Comparison of ENCODE assay signal across 1 cellular context in the genomic region with DNA sequence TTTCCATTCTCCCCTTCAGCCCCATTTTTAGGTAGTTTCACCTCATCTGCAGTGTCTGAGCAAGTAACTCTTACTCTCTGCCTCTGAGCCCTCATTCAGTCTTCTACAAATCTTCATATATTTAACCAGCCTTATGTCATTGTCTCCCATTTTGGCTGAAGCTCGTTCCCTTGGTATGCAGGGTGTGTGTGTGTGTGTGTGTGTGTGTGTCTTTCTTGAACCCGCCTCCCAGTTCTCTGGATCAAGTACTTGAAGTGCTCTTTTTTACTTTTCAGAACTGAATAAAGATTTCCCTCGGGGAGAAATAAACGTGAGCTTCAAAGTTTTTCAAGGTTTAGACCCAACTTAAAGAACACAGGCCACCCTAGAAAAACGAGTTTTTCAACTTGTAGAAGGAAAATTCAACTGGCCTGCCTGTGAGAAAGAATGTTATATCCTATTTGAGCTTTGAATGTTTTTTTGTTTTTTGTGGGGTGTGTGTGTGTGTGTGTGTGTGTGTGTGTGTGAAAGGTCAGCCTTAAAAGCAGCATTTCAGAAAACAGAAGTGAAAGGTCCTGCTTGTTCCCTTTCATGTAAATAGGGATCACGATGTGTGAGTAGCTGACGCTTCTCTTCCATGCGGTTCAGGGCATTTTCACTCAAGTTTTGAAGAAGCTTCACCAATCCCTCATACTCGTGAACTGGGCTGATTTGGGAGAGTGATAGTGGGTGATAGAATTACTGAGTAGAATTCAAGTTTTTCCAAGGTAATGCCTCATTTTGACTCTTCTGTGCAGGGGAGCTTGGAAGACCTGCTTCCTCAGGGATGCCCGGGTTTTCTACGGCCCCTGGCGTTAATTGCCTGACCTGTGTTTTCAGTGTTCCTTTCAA.
TF ChIP-seq lines count a peak whose summit lies in the region.

No MANE protein-coding gene starts in this region.

TF ChIP-seq in GM12878, 131 proteins besides CTCF, POLR2A, EP300 and RAD21 (continued from another document and continues in another):
- no peak for TF ChIP-seq ELK1 (IDR thresholded peaks at IDR 0.05; ENCODE audit: low read depth, low read length)
- peak; percentile 32; the same call in 1 of the 2 replicates for TF ChIP-seq CREM (IDR thresholded peaks at IDR 0.05; ENCODE audit: low read depth)
- 0 out of 2 replicates have a peak, but pooled peaks have one; percentile 63 for TF ChIP-seq RCOR1 (conservative IDR thresholded peaks at IDR 0.05; ENCODE audit: low read depth, low read length)
- TF ChIP-seq EGR1 (IDR thresholded peaks at IDR 0.05; ENCODE audit: borderline replicate concordance in 1 of 2, low read depth in 2 of 2, low read length in 2 of 2): no peak
- TF ChIP-seq SUPT20H (IDR thresholded peaks at IDR 0.05; ENCODE audit: borderline replicate concordance, control insufficient read depth, low read depth, low read length): no peak
- TF ChIP-seq ZBTB4 (CRISPR knock-in tag; IDR thresholded peaks at IDR 0.05): no peak
- no peak for TF ChIP-seq E2F4 (IDR thresholded peaks at IDR 0.05; ENCODE audit: low read depth, low read length)
- TF ChIP-seq, protein P1, sequence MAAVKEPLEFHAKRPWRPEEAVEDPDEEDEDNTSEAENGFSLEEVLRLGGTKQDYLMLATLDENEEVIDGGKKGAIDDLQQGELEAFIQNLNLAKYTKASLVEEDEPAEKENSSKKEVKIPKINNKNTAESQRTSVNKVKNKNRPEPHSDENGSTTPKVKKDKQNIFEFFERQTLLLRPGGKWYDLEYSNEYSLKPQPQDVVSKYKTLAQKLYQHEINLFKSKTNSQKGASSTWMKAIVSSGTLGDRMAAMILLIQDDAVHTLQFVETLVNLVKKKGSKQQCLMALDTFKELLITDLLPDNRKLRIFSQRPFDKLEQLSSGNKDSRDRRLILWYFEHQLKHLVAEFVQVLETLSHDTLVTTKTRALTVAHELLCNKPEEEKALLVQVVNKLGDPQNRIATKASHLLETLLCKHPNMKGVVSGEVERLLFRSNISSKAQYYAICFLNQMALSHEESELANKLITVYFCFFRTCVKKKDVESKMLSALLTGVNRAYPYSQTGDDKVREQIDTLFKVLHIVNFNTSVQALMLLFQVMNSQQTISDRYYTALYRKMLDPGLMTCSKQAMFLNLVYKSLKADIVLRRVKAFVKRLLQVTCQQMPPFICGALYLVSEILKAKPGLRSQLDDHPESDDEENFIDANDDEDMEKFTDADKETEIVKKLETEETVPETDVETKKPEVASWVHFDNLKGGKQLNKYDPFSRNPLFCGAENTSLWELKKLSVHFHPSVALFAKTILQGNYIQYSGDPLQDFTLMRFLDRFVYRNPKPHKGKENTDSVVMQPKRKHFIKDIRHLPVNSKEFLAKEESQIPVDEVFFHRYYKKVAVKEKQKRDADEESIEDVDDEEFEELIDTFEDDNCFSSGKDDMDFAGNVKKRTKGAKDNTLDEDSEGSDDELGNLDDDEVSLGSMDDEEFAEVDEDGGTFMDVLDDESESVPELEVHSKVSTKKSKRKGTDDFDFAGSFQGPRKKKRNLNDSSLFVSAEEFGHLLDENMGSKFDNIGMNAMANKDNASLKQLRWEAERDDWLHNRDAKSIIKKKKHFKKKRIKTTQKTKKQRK (IDR thresholded peaks at IDR 0.05; ENCODE audit: low read depth, low read length): no peak
- peak; percentile 72; the same call in 1 of the 2 replicates for TF ChIP-seq MXI1 (IDR thresholded peaks at IDR 0.05; ENCODE audit: low read depth, low read length)
- TF ChIP-seq POLR2AphosphoS5 (IDR thresholded peaks at IDR 0.05; ENCODE audit: low read length): peak; percentile 12; the same call in 1 of the 2 replicates
- TF ChIP-seq FOXM1 (IDR thresholded peaks at IDR 0.05; ENCODE audit: low read depth, low read length): no peak
- peak; percentile 55; the same call in 1 of the 2 replicates for TF ChIP-seq TCF7 (IDR thresholded peaks at IDR 0.05; ENCODE audit: borderline replicate concordance)
- TF ChIP-seq IRF4 (IDR thresholded peaks at IDR 0.05; ENCODE audit: low read depth, low read length): peak; percentile 85
- peak; percentile 82 for TF ChIP-seq MLLT1 (IDR thresholded peaks at IDR 0.05)
- TF ChIP-seq BACH1 (IDR thresholded peaks at IDR 0.05; ENCODE audit: borderline replicate concordance): peak; percentile 69; the same call in 1 of the 2 replicates
- TF ChIP-seq TARDBP (IDR thresholded peaks at IDR 0.05; ENCODE audit: borderline replicate concordance): no peak
- no peak for TF ChIP-seq NFXL1 (IDR thresholded peaks at IDR 0.05; ENCODE audit: borderline replicate concordance)
- peak; percentile 83 for TF ChIP-seq NR2C1 (IDR thresholded peaks at IDR 0.05)
- no peak for TF ChIP-seq CEBPB (IDR thresholded peaks at IDR 0.05; ENCODE audit: borderline replicate concordance in 1 of 2, low read depth in 2 of 2, low read length in 2 of 2)
- TF ChIP-seq JUNB (IDR thresholded peaks at IDR 0.05): peak; percentile 47
- peak; percentile 95 for TF ChIP-seq RELB (IDR thresholded peaks at IDR 0.05; ENCODE audit: low read depth)
- no peak for TF ChIP-seq MAX (IDR thresholded peaks at IDR 0.05; ENCODE audit: low read depth, low read length)
- peak; percentile 90 for TF ChIP-seq SPI1 (IDR thresholded peaks at IDR 0.05; ENCODE audit: borderline replicate concordance, insufficient read depth, low read depth, low read length)
- TF ChIP-seq, protein P2, sequence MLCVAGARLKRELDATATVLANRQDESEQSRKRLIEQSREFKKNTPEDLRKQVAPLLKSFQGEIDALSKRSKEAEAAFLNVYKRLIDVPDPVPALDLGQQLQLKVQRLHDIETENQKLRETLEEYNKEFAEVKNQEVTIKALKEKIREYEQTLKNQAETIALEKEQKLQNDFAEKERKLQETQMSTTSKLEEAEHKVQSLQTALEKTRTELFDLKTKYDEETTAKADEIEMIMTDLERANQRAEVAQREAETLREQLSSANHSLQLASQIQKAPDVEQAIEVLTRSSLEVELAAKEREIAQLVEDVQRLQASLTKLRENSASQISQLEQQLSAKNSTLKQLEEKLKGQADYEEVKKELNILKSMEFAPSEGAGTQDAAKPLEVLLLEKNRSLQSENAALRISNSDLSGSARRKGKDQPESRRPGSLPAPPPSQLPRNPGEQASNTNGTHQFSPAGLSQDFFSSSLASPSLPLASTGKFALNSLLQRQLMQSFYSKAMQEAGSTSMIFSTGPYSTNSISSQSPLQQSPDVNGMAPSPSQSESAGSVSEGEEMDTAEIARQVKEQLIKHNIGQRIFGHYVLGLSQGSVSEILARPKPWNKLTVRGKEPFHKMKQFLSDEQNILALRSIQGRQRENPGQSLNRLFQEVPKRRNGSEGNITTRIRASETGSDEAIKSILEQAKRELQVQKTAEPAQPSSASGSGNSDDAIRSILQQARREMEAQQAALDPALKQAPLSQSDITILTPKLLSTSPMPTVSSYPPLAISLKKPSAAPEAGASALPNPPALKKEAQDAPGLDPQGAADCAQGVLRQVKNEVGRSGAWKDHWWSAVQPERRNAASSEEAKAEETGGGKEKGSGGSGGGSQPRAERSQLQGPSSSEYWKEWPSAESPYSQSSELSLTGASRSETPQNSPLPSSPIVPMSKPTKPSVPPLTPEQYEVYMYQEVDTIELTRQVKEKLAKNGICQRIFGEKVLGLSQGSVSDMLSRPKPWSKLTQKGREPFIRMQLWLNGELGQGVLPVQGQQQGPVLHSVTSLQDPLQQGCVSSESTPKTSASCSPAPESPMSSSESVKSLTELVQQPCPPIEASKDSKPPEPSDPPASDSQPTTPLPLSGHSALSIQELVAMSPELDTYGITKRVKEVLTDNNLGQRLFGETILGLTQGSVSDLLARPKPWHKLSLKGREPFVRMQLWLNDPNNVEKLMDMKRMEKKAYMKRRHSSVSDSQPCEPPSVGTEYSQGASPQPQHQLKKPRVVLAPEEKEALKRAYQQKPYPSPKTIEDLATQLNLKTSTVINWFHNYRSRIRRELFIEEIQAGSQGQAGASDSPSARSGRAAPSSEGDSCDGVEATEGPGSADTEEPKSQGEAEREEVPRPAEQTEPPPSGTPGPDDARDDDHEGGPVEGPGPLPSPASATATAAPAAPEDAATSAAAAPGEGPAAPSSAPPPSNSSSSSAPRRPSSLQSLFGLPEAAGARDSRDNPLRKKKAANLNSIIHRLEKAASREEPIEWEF (IDR thresholded peaks at IDR 0.05; ENCODE audit: insufficient replicate concordance, low read depth, low read length): no peak
- no peak for TF ChIP-seq PRDM15 (CRISPR knock-in tag; IDR thresholded peaks at IDR 0.05)
- TF ChIP-seq BCL11A (IDR thresholded peaks at IDR 0.05; ENCODE audit: low read depth, low read length): peak; percentile 60; the same call in 1 of the 2 replicates
